In the genomic region with DNA sequence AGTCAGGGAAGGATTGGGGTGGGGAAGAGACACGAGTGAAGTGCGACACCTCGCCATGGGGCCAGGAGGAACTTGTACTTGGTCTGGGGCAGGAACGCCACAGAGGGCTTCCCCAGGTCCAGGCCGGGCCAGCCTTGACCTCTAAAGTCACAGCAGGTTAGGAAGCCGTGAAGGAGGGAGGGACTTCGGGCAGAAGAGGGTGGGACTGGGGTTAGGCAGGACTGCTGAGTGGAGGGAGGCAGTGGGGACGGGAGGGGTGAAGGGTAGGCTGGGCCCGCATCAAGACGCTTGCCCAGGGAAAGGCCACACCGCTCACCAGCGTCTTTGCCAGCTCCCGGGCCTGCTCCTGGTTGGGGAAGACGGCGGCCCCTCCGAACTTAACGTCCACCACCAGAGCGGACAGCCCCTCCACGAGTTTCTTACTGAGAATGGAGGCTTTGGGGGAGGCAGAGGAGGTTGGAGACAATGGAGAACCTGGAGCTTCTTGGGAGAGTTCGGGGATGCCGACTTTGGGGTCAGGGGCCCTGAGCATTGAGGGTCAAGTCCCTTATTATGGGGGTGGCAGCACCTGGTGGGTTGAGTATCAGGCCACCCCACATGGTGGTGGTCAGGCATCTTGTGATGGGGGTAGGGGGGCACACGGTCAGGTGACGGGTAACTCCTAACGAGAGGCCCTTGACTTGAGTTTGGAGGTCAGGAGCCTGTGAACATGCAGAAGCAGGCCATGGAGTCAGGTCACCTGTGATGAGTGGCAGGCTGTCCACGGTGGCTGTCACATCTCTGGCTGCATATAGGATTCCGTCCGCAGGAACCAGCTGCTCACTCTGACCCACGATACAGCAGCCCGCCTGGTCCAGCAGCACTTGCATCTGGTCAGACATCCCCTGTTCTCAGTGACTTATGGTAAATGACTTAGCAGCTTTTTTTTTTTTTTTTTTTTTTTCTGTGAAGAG, we compare ENCODE assay signal across 8 cellular contexts. TPM values are rescaled to one million over a fixed set of nuclear protein-coding genes. Genes with fewer than 3 reads are reported as not detected.
DNase-seq lines count a peak whose midpoint lies in the region; ATAC-seq and TF ChIP-seq lines count a peak whose summit lies in the region.

No MANE protein-coding gene starts in this region.

- DNase-seq in AG10803 (ENCODE audit: low read depth): peak; percentile 38
- peak; percentile 58 to 59 for DNase-seq in SJCRH30
- DNase-seq in choroid plexus epithelial cell (ENCODE audit: low read depth): no peak
- peak; percentile 85 for DNase-seq in lower lobe of right lung
- peak in 1 of 2 donors; percentile 27 for DNase-seq in thyroid gland
- DNase-seq in NCI-H2196 (lab: John Stamatoyannopoulos, UW; ENCODE audit: unreplicated experiment): no peak

- H3K9me3 ChIP-seq in SJCRH30 (replicated peaks) (no peaks in the 10 kb centered on the region), lower lobe of right lung (no peaks in the 10 kb centered on the region), thyroid gland (no peaks in the 10 kb centered on the region)

- ATAC-seq in lower lobe of right lung (peak; percentile 5 to 12), HG03097 (IDR thresholded peaks at IDR 0.05; ENCODE audit: low FRiP score, unreplicated experiment) (no peak)

- H3K4me3 ChIP-seq in AG10803 (ENCODE audit: low read length) (peak overlapping the region; percentile 75), SJCRH30 (peak overlapping the region; percentile 66), choroid plexus epithelial cell (ENCODE audit: low read depth, low read length) (peak overlapping the region; percentile 84), lower lobe of right lung (peak overlapping the region; percentile 79), thyroid gland (replicated peaks in 1 of 3) (peak overlapping the region in 2 of 3 donors; percentile 19 to 83)

- peaks cover 20% of the 10 kb centered on the region for H3K36me3 ChIP-seq in SJCRH30
- H3K36me3 ChIP-seq in lower lobe of right lung: peaks cover 21% of the 10 kb centered on the region
- peaks cover 15 to 18% of the 10 kb centered on the region in 2 donors for H3K36me3 ChIP-seq in thyroid gland

- H3K4me1 ChIP-seq in SJCRH30 (peaks cover 4% of the 10 kb centered on the region; the same call in 1 of the 2 replicates), lower lobe of right lung (peaks cover 45% of the 10 kb centered on the region), thyroid gland (peaks cover 27 to 32% of the 10 kb centered on the region in 2 donors)

- H3K27ac ChIP-seq in SJCRH30: peak overlapping the region; percentile 54; the same call in 1 of the 2 replicates
- peak overlapping the region; percentile 93 for H3K27ac ChIP-seq in lower lobe of right lung
- H3K27ac ChIP-seq in thyroid gland: peak overlapping the region; percentile 86 to 97 (median 91)

- TF ChIP-seq CTCF in AG10803 (conservative IDR thresholded peaks at IDR 0.05; ENCODE audit: low read length) (no peak), choroid plexus epithelial cell (conservative IDR thresholded peaks at IDR 0.05; ENCODE audit: low read depth, low read length) (no peak), lower lobe of right lung (IDR thresholded peaks at IDR 0.05) (no peak), thyroid gland (IDR thresholded peaks at IDR 0.05) (no peak)

- H3K27me3 ChIP-seq in SJCRH30: no peaks in the 10 kb centered on the region
- no peaks in the 10 kb centered on the region for H3K27me3 ChIP-seq in lower lobe of right lung (ENCODE audit: low read depth)
- no peaks in the 10 kb centered on the region for H3K27me3 ChIP-seq in thyroid gland

- intact Hi-C loops in lower lobe of right lung (cut with DNase I) (no loop called here), thyroid gland (cut with DNase I) (no loop called here)

- 68% methylated on average over 27 to 28 of the region's 29 CpGs for WGBS in thyroid gland, 2 donors

- TF ChIP-seq POLR2A in GM19193 (IDR thresholded peaks at IDR 0.05; ENCODE audit: extremely low read depth, insufficient read depth, insufficient read length) (peak; percentile 70), thyroid gland (IDR thresholded peaks at IDR 0.05) (no peak)

RNA-seq across cellular contexts. Expression of a gene that starts 1.7 kb away (rescaled TPM):
- 0.71 and 2.1 TPM in 2 replicates for total RNA-seq in SJCRH30 (2014; rRNA removed; shearing (Covaris generic))
- total RNA-seq in lower lobe of right lung (4.9 TPM), thyroid gland (1 to 10 TPM in 3 of 4 donors, not detected in 1; 2.6 to 5.5 (median 2.9) TPM)

RNA-seq across cellular contexts. Expression of a gene that starts 2.7 kb away (rescaled TPM):
- 0.51 and 0.63 TPM in 2 replicates for total RNA-seq in SJCRH30 (2014; rRNA removed; shearing (Covaris generic))
- 151 TPM for total RNA-seq in lower lobe of right lung
- total RNA-seq in thyroid gland: 10 to 100 TPM; 28.0 to 61.0 (median 33.6) TPM

RNA-seq across cellular contexts. Expression of a gene that starts 18.6 kb away (rescaled TPM):
- total RNA-seq in SJCRH30 (2014; rRNA removed; shearing (Covaris generic)): 0.05 and 0.10 TPM in 2 replicates
- total RNA-seq in lower lobe of right lung (0.77 TPM), thyroid gland (under 1 TPM in 1 of 4 donors, not detected in 3; 0.27 TPM)

RNA-seq across cellular contexts. Expression of a gene that starts 19.1 kb away (rescaled TPM):
- total RNA-seq in SJCRH30 (2014; rRNA removed; shearing (Covaris generic)): 87.0 and 94.2 TPM in 2 replicates
- total RNA-seq in lower lobe of right lung (46.1 TPM), thyroid gland (10 to 100 TPM; 39.6 to 47.5 (median 43.1) TPM)

RNA-seq across cellular contexts. Expression of a gene that starts 19.6 kb away (rescaled TPM):
- 39.2 and 48.8 TPM in 2 replicates for total RNA-seq in SJCRH30 (2014; rRNA removed; shearing (Covaris generic))
- total RNA-seq in lower lobe of right lung (58.8 TPM), thyroid gland (100 to 1,000 TPM in 2 of 4 donors, 10 to 100 TPM in 2; 53.2 to 117 (median 96.6) TPM)

Comparison
In these comparisons a context has a peak if more than half of its experiments do, and no peak if none do; other contexts are left out.
1. DNase-seq: peak in AG10803 (single experiment), SJCRH30 (2 of 2) and lower lobe of right lung (single experiment); none in choroid plexus epithelial cell (single experiment) and NCI-H2196 (single experiment).
2. RNA of a gene that starts 2.7 kb away (total RNA-seq): 151 TPM in lower lobe of right lung (single experiment) and 28.0 to 61.0 TPM in thyroid gland; 0.51 to 0.63 TPM in SJCRH30; every median in the first group is over 10 times any median in the second.
3. Peak in every context shown above with its lines, with median percentiles within 50 percentile points of each other: H3K4me3 ChIP-seq and H3K27ac ChIP-seq.